ENCODE assay signal across 8 cellular contexts in the genomic region with DNA sequence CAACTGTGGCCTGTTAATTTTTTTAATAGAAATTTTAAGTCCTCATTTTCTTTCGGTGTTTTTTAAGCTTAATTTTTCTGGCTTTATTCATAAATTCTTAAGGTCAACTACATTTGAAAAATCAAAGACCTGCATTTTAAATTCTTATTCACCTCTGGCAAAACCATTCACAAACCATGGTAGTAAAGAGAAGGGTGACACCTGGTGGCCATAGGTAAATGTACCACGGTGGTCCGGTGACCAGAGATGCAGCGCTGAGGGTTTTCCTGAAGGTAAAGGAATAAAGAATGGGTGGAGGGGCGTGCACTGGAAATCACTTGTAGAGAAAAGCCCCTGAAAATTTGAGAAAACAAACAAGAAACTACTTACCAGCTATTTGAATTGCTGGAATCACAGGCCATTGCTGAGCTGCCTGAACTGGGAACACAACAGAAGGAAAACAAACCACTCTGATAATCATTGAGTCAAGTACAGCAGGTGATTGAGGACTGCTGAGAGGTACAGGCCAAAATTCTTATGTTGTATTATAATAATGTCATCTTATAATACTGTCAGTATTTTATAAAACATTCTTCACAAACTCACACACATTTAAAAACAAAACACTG. TPM values are rescaled to one million over a fixed set of nuclear protein-coding genes. Genes with fewer than 3 reads are reported as not detected.
A peak's percentile ranks its signal among the peaks of the same experiment; 100 is the strongest.
DNase-seq lines count a peak whose midpoint lies in the region; ATAC-seq and TF ChIP-seq lines count a peak whose summit lies in the region.

No MANE protein-coding gene starts in this region.

- no peaks in the 10 kb centered on the region for H3K27me3 ChIP-seq in MG63
- H3K27me3 ChIP-seq in cardiac muscle cell, result no peaks in the 10 kb centered on the region

- H3K4me3 ChIP-seq in MG63 (no peak overlapping the region), cardiac muscle cell (no peak overlapping the region)

- no peaks in the 10 kb centered on the region for H3K36me3 Mint-ChIP-seq in activated naive CD4-positive, alpha-beta T cell treated with anti-CD3 and anti-CD28 coated beads, Interleukin-2, amount 50 U/mL, for 72 hours

- no peak overlapping the region for H3K27ac Mint-ChIP-seq in activated naive CD4-positive, alpha-beta T cell treated with anti-CD3 and anti-CD28 coated beads, Interleukin-2, amount 50 U/mL, for 72 hours

- ATAC-seq in activated naive CD4-positive, alpha-beta T cell treated with anti-CD3 and anti-CD28 coated beads, Interleukin-2, amount 50 U/mL, for 72 hours, result peak; percentile 77 to 88
- ATAC-seq in GM18498 (IDR thresholded peaks at IDR 0.05; ENCODE audit: unreplicated experiment) (no peak), GM18861 (IDR thresholded peaks at IDR 0.05; ENCODE audit: unreplicated experiment) (no peak)

- DNase-seq in GM10248 (ENCODE audit: extremely low spot score) (peak; percentile 40), MG63 (peak; percentile 34), SKM-1 treated with dmso at 0.1 percent for 144 hours (lab: John Stamatoyannopoulos, UW; ENCODE audit: unreplicated experiment) (peak; percentile 70), cardiac muscle cell (ENCODE audit: low read depth in 1 of 2, low spot score in 1 of 2) (peak; percentile 78 to 83), putamen (ENCODE audit: low spot score) (peak; percentile 49)
- peak in 1 of 2 donors; percentile 59 for DNase-seq in activated naive CD4-positive, alpha-beta T cell treated with anti-CD3 and anti-CD28 coated beads, Interleukin-2, amount 50 U/mL, for 72 hours (ENCODE audit: low spot score in 2 of 2)

- no peaks in the 10 kb centered on the region for H3K9me3 Mint-ChIP-seq in activated naive CD4-positive, alpha-beta T cell treated with anti-CD3 and anti-CD28 coated beads, Interleukin-2, amount 50 U/mL, for 72 hours

- H3K4me1 ChIP-seq in cardiac muscle cell (ENCODE audit: low read depth), result no peaks in the 10 kb centered on the region

- CTCF ChIA-PET in GM10248 (lab: Yijun Ruan, JAX), result interaction anchor here (0.7 to 16.5 kb wide), 17 partner anchors 9 to 135 kb away, joined by 3 to 631 read pairs (median 7); partner anchors contain the start of gene HFE

- no peak overlapping the region for H3K27ac ChIP-seq in cardiac muscle cell

- POLR2A ChIA-PET in GM10248 (lab: Yijun Ruan, JAX), result no interaction called here

- H3K36me3 ChIP-seq in MG63, result no peaks in the 10 kb centered on the region
- H3K36me3 ChIP-seq in cardiac muscle cell, result no peaks in the 10 kb centered on the region

- H3K9me3 ChIP-seq in MG63, result no peaks in the 10 kb centered on the region
- H3K9me3 ChIP-seq in cardiac muscle cell (ENCODE audit: low read depth), result no peaks in the 10 kb centered on the region

- TF ChIP-seq CTCF in GM10248 (IDR thresholded peaks at IDR 0.05; ENCODE audit: control extremely low read depth, extremely low read depth, low read depth, missing control alignments) (peak; percentile 75), cardiac muscle cell (IDR thresholded peaks at IDR 0.05; ENCODE audit: low read depth, low read length) (peak; percentile 71)

RNA-seq across cellular contexts. Expression of gene HFE, which starts 10.1 kb away (rescaled TPM):
- total RNA-seq in MG63 (2014; rRNA removed; shearing (Covaris generic); ENCODE audit: low replicate concordance), result 7.7 and 9.1 TPM in 2 replicates
- total RNA-seq in activated naive CD4-positive, alpha-beta T cell treated with anti-CD3 and anti-CD28 coated beads, Interleukin-2, amount 50 U/mL, for 72 hours, result 1 to 10 TPM in 1 of 2 donors, under 1 TPM in 1; 0.23 to 2.1 TPM
- 0.66 and 0.99 TPM in 2 replicates for total RNA-seq in cardiac muscle cell
- 0.28 and 1.3 TPM in 2 replicates for polyA plus RNA-seq in cardiac muscle cell

Comparison
In these comparisons a context has a peak if more than half of its experiments do, and no peak if none do; other contexts are left out.
1. ATAC-seq: peak in activated naive CD4-positive, alpha-beta T cell treated with anti-CD3 and anti-CD28 coated beads, Interleukin-2, amount 50 U/mL, for 72 hours (2 of 2); none in GM18498 (single experiment) and GM18861 (single experiment).